ENCODE assay signal across 1 cellular context in the genomic region with DNA sequence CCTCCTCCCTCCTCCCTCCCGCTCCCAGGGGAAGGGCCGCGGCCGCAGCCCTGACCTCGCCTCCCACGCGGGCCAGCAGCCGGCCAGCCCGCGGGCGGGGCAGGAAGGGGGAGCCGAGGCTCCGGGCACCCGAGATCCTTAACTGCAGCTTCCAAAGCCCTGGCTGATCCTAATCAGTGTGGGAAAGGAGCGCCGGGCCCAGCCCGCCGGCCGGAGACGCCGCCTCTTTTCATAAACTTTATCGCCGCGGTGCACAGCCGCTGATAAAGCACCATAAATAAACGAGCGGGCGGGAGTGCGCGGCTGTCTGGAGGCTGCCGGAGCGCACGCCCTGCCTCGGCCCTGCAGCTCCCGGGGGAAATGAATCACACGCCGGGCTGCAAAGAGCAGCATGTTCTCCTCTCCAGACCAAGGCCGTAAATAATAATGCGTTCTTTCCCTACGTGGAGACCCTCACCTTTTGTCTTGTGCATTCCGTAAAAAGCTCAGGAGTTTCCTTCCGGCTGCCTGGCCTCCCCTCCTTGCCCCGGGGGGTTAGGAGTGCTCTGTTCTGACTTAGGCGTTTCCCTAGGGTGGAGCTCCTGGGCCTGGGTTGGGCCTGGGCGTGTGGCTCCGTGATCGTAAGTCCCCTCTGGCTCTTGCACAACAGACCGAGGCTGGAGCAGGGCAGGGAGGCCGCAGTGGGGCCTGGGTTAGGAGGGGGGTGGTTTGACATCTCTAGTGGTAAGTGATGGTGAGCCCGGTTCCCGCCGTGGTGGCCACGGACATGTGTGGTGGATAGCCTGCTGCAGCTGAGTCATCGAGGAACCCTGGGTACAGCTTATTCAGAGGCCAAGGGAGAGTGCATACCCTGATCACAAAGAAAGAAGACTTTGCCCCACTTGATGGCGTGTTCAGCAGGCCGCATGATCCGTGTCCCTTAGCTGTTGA.
A peak's percentile ranks its signal among the peaks of the same experiment; 100 is the strongest.
TF ChIP-seq lines count a peak whose summit lies in the region.

No MANE protein-coding gene starts in this region.

TF ChIP-seq in K562, 482 proteins besides CTCF, POLR2A, EP300 and RAD21 (continued from another document and continues in another):
- TF ChIP-seq FOXP4 (CRISPR knock-in tag; IDR thresholded peaks at IDR 0.05; ENCODE audit: borderline replicate concordance) (no peak), SMAD2 (IDR thresholded peaks at IDR 0.05; ENCODE audit: low read depth, low read length) (no peak), HMG20A (CRISPR knock-in tag; conservative IDR thresholded peaks at IDR 0.05) (no peak), ZNF79 (CRISPR knock-in tag; IDR thresholded peaks at IDR 0.05; ENCODE audit: low read depth) (no peak), MCM7 (IDR thresholded peaks at IDR 0.05) (no peak), NFE2L1 (tag; IDR thresholded peaks at IDR 0.05; ENCODE audit: borderline replicate concordance, low read depth) (no peak), SMARCA4 (IDR thresholded peaks at IDR 0.05) (peak; percentile 83), CTBP1 (IDR thresholded peaks at IDR 0.05; ENCODE audit: borderline replicate concordance) (peak; percentile 95), ZNF165 (CRISPR knock-in tag; IDR thresholded peaks at IDR 0.05; ENCODE audit: borderline replicate concordance) (peak; percentile 41; the same call in 1 of the 2 replicates), TOE1 (IDR thresholded peaks at IDR 0.05; ENCODE audit: borderline replicate concordance) (0 out of 2 replicates have a peak, but pooled peaks have one; percentile 20), TOE1 (CRISPR knock-in tag; IDR thresholded peaks at IDR 0.05; ENCODE audit: borderline replicate concordance, low read depth) (no peak), RB1 (IDR thresholded peaks at IDR 0.05; ENCODE audit: low read depth) (peak; percentile 81), ZNF695 (CRISPR knock-in tag; IDR thresholded peaks at IDR 0.05) (no peak), RREB1 (CRISPR knock-in tag; IDR thresholded peaks at IDR 0.05) (no peak), HNRNPK (IDR thresholded peaks at IDR 0.05; ENCODE audit: low read depth, low read length, poor library complexity, severe bottlenecking) (no peak), FOXA1 (IDR thresholded peaks at IDR 0.05; ENCODE audit: borderline replicate concordance) (no peak), NR4A1 (CRISPR knock-in tag; IDR thresholded peaks at IDR 0.05) (no peak), NR4A1 (tag; IDR thresholded peaks at IDR 0.05) (peak; percentile 30; the same call in 1 of the 2 replicates), ZNF507 (tag; conservative IDR thresholded peaks at IDR 0.05) (no peak), ZNF347 (CRISPR knock-in tag; IDR thresholded peaks at IDR 0.05; ENCODE audit: low read depth) (no peak), ARNT (IDR thresholded peaks at IDR 0.05) (no peak), FOSL1 (tag; conservative IDR thresholded peaks at IDR 0.05) (peak; percentile 88), ZNF3 (CRISPR knock-in tag; IDR thresholded peaks at IDR 0.05) (no peak), ETV6 (IDR thresholded peaks at IDR 0.05; ENCODE audit: borderline replicate concordance in 1 of 2, low read depth in 2 of 2, low read length in 1 of 2) (peak in 1 of 2 experiments; percentile 76; a peak in 2 of 4 replicates), ETV6 (CRISPR knock-in tag; IDR thresholded peaks at IDR 0.05; ENCODE audit: borderline replicate concordance) (no peak), ZC3H8 (IDR thresholded peaks at IDR 0.05) (no peak), CBX3 (IDR thresholded peaks at IDR 0.05; ENCODE audit: borderline replicate concordance in 1 of 2, low read length in 2 of 2) (peak in 1 of 2 experiments; percentile 11; a peak in 1 of 3 replicates), ZNF586 (CRISPR knock-in tag; conservative IDR thresholded peaks at IDR 0.05) (no peak), ZNF143 (CRISPR knock-in tag; IDR thresholded peaks at IDR 0.05) (no peak), ZNF316 (IDR thresholded peaks at IDR 0.05) (peak; percentile 46; the same call in 1 of the 2 replicates), TRIM24 (IDR thresholded peaks at IDR 0.05) (0 out of 4 replicates have a peak, but pooled peaks of 1 of the 2 experiments have one; percentile 47), NFIX (CRISPR knock-in tag; IDR thresholded peaks at IDR 0.05; ENCODE audit: low read depth) (no peak), SPI1 (IDR thresholded peaks at IDR 0.05; ENCODE audit: borderline replicate concordance, low read depth, low read length) (no peak), NFYB (IDR thresholded peaks at IDR 0.05; ENCODE audit: extremely low read depth, insufficient read length) (no peak), ZNF699 (CRISPR knock-in tag; IDR thresholded peaks at IDR 0.05; ENCODE audit: insufficient replicate concordance) (no peak), KLF10 (CRISPR knock-in tag; IDR thresholded peaks at IDR 0.05) (no peak), SMAD1 (IDR thresholded peaks at IDR 0.05; ENCODE audit: low read depth, low read length, partially characterized antibody) (peak; percentile 80), ILK (tag; IDR thresholded peaks at IDR 0.05; ENCODE audit: borderline replicate concordance, low read depth) (no peak)
- TF ChIP-seq, protein P1, sequence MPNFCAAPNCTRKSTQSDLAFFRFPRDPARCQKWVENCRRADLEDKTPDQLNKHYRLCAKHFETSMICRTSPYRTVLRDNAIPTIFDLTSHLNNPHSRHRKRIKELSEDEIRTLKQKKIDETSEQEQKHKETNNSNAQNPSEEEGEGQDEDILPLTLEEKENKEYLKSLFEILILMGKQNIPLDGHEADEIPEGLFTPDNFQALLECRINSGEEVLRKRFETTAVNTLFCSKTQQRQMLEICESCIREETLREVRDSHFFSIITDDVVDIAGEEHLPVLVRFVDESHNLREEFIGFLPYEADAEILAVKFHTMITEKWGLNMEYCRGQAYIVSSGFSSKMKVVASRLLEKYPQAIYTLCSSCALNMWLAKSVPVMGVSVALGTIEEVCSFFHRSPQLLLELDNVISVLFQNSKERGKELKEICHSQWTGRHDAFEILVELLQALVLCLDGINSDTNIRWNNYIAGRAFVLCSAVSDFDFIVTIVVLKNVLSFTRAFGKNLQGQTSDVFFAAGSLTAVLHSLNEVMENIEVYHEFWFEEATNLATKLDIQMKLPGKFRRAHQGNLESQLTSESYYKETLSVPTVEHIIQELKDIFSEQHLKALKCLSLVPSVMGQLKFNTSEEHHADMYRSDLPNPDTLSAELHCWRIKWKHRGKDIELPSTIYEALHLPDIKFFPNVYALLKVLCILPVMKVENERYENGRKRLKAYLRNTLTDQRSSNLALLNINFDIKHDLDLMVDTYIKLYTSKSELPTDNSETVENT (CRISPR knock-in tag; IDR thresholded peaks at IDR 0.05): no peak
- TF ChIP-seq, protein P2, sequence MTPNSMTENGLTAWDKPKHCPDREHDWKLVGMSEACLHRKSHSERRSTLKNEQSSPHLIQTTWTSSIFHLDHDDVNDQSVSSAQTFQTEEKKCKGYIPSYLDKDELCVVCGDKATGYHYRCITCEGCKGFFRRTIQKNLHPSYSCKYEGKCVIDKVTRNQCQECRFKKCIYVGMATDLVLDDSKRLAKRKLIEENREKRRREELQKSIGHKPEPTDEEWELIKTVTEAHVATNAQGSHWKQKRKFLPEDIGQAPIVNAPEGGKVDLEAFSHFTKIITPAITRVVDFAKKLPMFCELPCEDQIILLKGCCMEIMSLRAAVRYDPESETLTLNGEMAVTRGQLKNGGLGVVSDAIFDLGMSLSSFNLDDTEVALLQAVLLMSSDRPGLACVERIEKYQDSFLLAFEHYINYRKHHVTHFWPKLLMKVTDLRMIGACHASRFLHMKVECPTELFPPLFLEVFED (CRISPR knock-in tag; conservative IDR thresholded peaks at IDR 0.05): no peak
- TF ChIP-seq, protein P3, sequence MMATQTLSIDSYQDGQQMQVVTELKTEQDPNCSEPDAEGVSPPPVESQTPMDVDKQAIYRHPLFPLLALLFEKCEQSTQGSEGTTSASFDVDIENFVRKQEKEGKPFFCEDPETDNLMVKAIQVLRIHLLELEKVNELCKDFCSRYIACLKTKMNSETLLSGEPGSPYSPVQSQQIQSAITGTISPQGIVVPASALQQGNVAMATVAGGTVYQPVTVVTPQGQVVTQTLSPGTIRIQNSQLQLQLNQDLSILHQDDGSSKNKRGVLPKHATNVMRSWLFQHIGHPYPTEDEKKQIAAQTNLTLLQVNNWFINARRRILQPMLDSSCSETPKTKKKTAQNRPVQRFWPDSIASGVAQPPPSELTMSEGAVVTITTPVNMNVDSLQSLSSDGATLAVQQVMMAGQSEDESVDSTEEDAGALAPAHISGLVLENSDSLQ (IDR thresholded peaks at IDR 0.05): peak; percentile 84
